1 cellular context compared by ENCODE assay signal in the genomic region with DNA sequence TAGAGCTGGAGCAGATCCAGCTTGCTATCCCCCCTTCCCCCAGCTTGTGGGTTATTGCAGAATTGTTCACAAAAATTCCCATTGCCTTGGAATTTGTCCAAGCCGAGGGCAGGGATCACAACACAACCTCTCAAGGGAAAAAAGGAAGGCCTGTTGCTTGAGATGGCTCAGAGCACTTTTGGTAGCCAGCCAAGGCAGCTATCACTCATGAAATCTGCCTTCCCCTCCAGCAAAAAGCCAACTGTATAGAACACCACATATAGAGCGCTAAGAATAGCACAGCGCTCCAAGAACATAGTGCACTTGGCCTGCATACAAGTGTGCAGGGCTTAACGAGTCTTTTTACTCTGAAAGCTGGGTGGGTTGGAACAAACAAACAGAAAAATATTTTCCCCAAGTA.
TF ChIP-seq lines count a peak whose summit lies in the region.

No MANE protein-coding gene starts in this region.

TF ChIP-seq in K562, 482 proteins besides CTCF, POLR2A, EP300 and RAD21 (continued from another document):
- TF ChIP-seq DPF2 (IDR thresholded peaks at IDR 0.05), result peak; percentile 35; the same call in 1 of the 2 replicates
- TF ChIP-seq, protein P1, sequence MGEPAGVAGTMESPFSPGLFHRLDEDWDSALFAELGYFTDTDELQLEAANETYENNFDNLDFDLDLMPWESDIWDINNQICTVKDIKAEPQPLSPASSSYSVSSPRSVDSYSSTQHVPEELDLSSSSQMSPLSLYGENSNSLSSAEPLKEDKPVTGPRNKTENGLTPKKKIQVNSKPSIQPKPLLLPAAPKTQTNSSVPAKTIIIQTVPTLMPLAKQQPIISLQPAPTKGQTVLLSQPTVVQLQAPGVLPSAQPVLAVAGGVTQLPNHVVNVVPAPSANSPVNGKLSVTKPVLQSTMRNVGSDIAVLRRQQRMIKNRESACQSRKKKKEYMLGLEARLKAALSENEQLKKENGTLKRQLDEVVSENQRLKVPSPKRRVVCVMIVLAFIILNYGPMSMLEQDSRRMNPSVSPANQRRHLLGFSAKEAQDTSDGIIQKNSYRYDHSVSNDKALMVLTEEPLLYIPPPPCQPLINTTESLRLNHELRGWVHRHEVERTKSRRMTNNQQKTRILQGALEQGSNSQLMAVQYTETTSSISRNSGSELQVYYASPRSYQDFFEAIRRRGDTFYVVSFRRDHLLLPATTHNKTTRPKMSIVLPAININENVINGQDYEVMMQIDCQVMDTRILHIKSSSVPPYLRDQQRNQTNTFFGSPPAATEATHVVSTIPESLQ (CRISPR knock-in tag; IDR thresholded peaks at IDR 0.05), result no peak
- TF ChIP-seq RCOR1 (IDR thresholded peaks at IDR 0.05; ENCODE audit: borderline replicate concordance in 1 of 2, low read depth in 2 of 2, low read length in 2 of 2), result peak in 1 of 2 experiments; percentile 32; a peak in 1 of 4 replicates
- TF ChIP-seq MEIS2 (IDR thresholded peaks at IDR 0.05; ENCODE audit: partially characterized antibody), result peak; percentile 24
- no peak for TF ChIP-seq PHF21A (IDR thresholded peaks at IDR 0.05; ENCODE audit: borderline replicate concordance, low read depth)
- peak; percentile 53; the same call in 1 of the 2 replicates for TF ChIP-seq ZKSCAN8 (CRISPR knock-in tag; IDR thresholded peaks at IDR 0.05)
- TF ChIP-seq ZFX (CRISPR knock-in tag; IDR thresholded peaks at IDR 0.05), result peak; percentile 11; the same call in 1 of the 2 replicates
- 0 out of 2 replicates have a peak, but pooled peaks have one; percentile 29 for TF ChIP-seq LEF1 (IDR thresholded peaks at IDR 0.05)
- TF ChIP-seq, protein P2, sequence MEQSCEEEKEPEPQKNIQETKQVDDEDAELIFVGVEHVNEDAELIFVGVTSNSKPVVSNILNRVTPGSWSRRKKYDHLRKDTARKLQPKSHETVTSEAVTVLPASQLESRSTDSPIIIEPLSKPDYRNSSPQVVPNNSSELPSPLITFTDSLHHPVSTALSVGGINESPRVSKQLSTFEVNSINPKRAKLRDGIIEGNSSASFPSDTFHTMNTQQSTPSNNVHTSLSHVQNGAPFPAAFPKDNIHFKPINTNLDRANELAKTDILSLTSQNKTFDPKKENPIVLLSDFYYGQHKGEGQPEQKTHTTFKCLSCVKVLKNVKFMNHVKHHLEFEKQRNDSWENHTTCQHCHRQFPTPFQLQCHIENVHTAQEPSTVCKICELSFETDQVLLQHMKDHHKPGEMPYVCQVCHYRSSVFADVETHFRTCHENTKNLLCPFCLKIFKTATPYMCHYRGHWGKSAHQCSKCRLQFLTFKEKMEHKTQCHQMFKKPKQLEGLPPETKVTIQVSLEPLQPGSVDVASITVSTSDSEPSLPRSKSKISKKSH (CRISPR knock-in tag; IDR thresholded peaks at IDR 0.05), result no peak
- TF ChIP-seq GATA2 (CRISPR knock-in tag; IDR thresholded peaks at IDR 0.05), result peak; percentile 84
- no peak for TF ChIP-seq XRCC5 (IDR thresholded peaks at IDR 0.05; ENCODE audit: low read depth, low read length)
- TF ChIP-seq MEF2A (IDR thresholded peaks at IDR 0.05; ENCODE audit: control insufficient read depth, low read depth, low read length), result peak; percentile 70; the same call in 1 of the 2 replicates
- TF ChIP-seq SPI1 (IDR thresholded peaks at IDR 0.05; ENCODE audit: borderline replicate concordance, low read depth, low read length), result peak; percentile 62; the same call in 1 of the 2 replicates
- peak; percentile 82 for TF ChIP-seq MEF2D (tag; conservative IDR thresholded peaks at IDR 0.05; ENCODE audit: low read depth)
- 0 out of 2 replicates have a peak, but pooled peaks have one; percentile 13 for TF ChIP-seq ARID1B (IDR thresholded peaks at IDR 0.05)
- TF ChIP-seq, protein P3, sequence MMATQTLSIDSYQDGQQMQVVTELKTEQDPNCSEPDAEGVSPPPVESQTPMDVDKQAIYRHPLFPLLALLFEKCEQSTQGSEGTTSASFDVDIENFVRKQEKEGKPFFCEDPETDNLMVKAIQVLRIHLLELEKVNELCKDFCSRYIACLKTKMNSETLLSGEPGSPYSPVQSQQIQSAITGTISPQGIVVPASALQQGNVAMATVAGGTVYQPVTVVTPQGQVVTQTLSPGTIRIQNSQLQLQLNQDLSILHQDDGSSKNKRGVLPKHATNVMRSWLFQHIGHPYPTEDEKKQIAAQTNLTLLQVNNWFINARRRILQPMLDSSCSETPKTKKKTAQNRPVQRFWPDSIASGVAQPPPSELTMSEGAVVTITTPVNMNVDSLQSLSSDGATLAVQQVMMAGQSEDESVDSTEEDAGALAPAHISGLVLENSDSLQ (IDR thresholded peaks at IDR 0.05), result peak; percentile 40; the same call in 1 of the 2 replicates
- peak; percentile 52; the same call in 1 of the 2 replicates for TF ChIP-seq SOX6 (IDR thresholded peaks at IDR 0.05)
- peak; percentile 14; the same call in 1 of the 2 replicates for TF ChIP-seq TCF3 (CRISPR knock-in tag; IDR thresholded peaks at IDR 0.05)
- peak; percentile 15; the same call in 1 of the 2 replicates for TF ChIP-seq MBD2 (IDR thresholded peaks at IDR 0.05; ENCODE audit: borderline replicate concordance, low read depth)
- TF ChIP-seq FOXJ2 (tag; IDR thresholded peaks at IDR 0.05), result peak; percentile 62; the same call in 1 of the 2 replicates
- TF ChIP-seq NFIC (IDR thresholded peaks at IDR 0.05), result peak; percentile 92
